ENCODE assay signal across 35 cellular contexts in the genomic region with DNA sequence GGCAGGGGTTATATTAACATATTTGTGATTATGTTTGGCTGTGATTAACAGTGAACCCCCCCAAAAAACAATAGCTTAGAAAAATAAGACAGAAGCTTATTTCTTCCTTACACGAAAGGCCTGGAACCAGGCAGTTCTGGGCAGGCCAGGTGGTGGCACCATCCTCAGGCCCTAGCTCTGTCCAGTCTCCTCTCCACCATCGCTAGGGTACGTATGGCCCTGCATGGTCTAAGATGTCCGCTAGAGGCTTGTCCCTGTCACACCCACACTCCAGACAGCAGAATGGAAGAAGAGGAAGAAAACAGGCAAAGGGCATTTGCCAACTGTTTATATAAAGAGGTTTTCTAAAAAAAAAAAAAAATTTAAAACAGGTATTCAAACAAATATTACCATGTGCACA. TPM values are rescaled to one million over a fixed set of nuclear protein-coding genes. Genes with fewer than 3 reads are reported as not detected.
DNase-seq lines count a peak whose midpoint lies in the region; ATAC-seq and TF ChIP-seq lines count a peak whose summit lies in the region.
"Had no signal": no experiment of that assay in that cellular context is flagged by ENCODE, and none has a peak within 500 bp of the region (broad histone marks: within the 10 kb centered on the region; RNA-seq: fewer than 3 reads in every experiment).

No MANE protein-coding gene starts in this region.

- no peak overlapping the region for H3K27ac ChIP-seq in mesendoderm (ENCODE audit: low read depth, low read length)
- H3K27ac ChIP-seq: BLaER1, foreskin keratinocyte, lower lobe of right lung, SJSA1, suprapubic skin had no signal

- TF ChIP-seq CTCF in GM12873 (IDR thresholded peaks at IDR 0.05; ENCODE audit: insufficient read depth, low read depth, low read length, missing control alignments) (peak; percentile 9), WTC11 (IDR thresholded peaks at IDR 0.05) (no peak)

- H3K4me2 ChIP-seq in mesendoderm (ENCODE audit: low read length): no peak overlapping the region
- H3K4me2 ChIP-seq: BLaER1 had no signal

- H4K5ac ChIP-seq in mesendoderm (ENCODE audit: low read length): no peak overlapping the region

- no peak overlapping the region for H3K4me3 ChIP-seq in mesendoderm (ENCODE audit: low read length)
- H3K4me3 ChIP-seq: BLaER1, esophagus squamous epithelium, lower lobe of right lung, SJSA1, skin epidermis, suprapubic skin, upper lobe of left lung had no signal

- no peak overlapping the region for H3K23ac ChIP-seq in mesendoderm (ENCODE audit: low read length)

- ATAC-seq in WTC11 (peak; percentile 85), GM21367 (IDR thresholded peaks at IDR 0.05; ENCODE audit: unreplicated experiment) (no peak)
- ATAC-seq: activated CD4-positive, CD25-positive, alpha-beta regulatory T cell treated with anti-CD3 and anti-CD28 coated beads, Interleukin-2, amount 50 U/mL, for 24 hours; foreskin keratinocyte; natural killer cell; T-cell had no signal

- H3K4me1 ChIP-seq in mesendoderm (ENCODE audit: control insufficient read depth, low read depth, low read length): no peaks in the 10 kb centered on the region
- H3K4me1 ChIP-seq: esophagus squamous epithelium, foreskin keratinocyte, lower lobe of right lung, suprapubic skin had no signal

- no peak overlapping the region for H4K8ac ChIP-seq in mesendoderm (ENCODE audit: low read depth, low read length)

- H3K4me1 Mint-ChIP-seq in WTC11: peaks cover 15% of the 10 kb centered on the region
- H3K4me1 Mint-ChIP-seq: natural killer cell had no signal

- H3K36me3 ChIP-seq in mesendoderm (ENCODE audit: control insufficient read depth, insufficient read depth, low read length): no peaks in the 10 kb centered on the region
- H3K36me3 ChIP-seq: BLaER1, lower lobe of right lung, SJSA1, suprapubic skin, upper lobe of left lung had no signal

- no peaks in the 10 kb centered on the region for H3K79me2 ChIP-seq in mesendoderm (ENCODE audit: control insufficient read depth, insufficient read depth, low read length)

- no peak overlapping the region for H2BK120ac ChIP-seq in mesendoderm (ENCODE audit: low read depth, low read length)

- no peak overlapping the region for H3K27ac Mint-ChIP-seq in WTC11
- H3K27ac Mint-ChIP-seq: activated CD4-positive, alpha-beta memory T cell treated with anti-CD3 and anti-CD28 coated beads for 36 hours; activated naive CD4-positive, alpha-beta T cell treated with anti-CD3 and anti-CD28 coated beads for 36 hours; activated T-helper 1 cell treated with anti-CD3 and anti-CD28 coated beads, Interleukin-12 subunit alpha, Interleukin-12 subunit beta, Interleukin-2, Interleukin-4 antibody, amounts not matched to agents 30 ng/mL and 10 ng/mL and 1 ng/mL, durations not matched to agents 14 hours and 24 hours and 36 hours; natural killer cell; T-cell had no signal

- no peak overlapping the region for H2AK5ac ChIP-seq in mesendoderm (ENCODE audit: low read length)

- no peaks in the 10 kb centered on the region for H3K36me3 Mint-ChIP-seq in WTC11
- H3K36me3 Mint-ChIP-seq: activated CD4-positive, alpha-beta memory T cell treated with anti-CD3 and anti-CD28 coated beads for 36 hours; natural killer cell; T-cell had no signal

- no peaks in the 10 kb centered on the region for H3K9me3 Mint-ChIP-seq in WTC11
- H3K9me3 Mint-ChIP-seq: activated CD4-positive, alpha-beta memory T cell treated with anti-CD3 and anti-CD28 coated beads for 36 hours; activated naive CD4-positive, alpha-beta T cell treated with anti-CD3 and anti-CD28 coated beads for 36 hours; activated T-helper 1 cell treated with anti-CD3 and anti-CD28 coated beads, Interleukin-12 subunit alpha, Interleukin-12 subunit beta, Interleukin-2, Interleukin-4 antibody, amounts not matched to agents 30 ng/mL and 10 ng/mL and 1 ng/mL, durations not matched to agents 14 hours and 24 hours and 36 hours; natural killer cell; T-cell had no signal

- no peaks in the 10 kb centered on the region for H3K27me3 ChIP-seq in mesendoderm (ENCODE audit: insufficient read depth, low read length, poor library complexity)
- H3K27me3 ChIP-seq: BLaER1, esophagus squamous epithelium, SJSA1, suprapubic skin, upper lobe of left lung had no signal

- H2BK5ac ChIP-seq in mesendoderm (ENCODE audit: low read length): no peak overlapping the region

- no peak overlapping the region for H3K56ac ChIP-seq in mesendoderm (ENCODE audit: low read length)

- no peak overlapping the region for H3K9ac ChIP-seq in mesendoderm (ENCODE audit: low read length)
- H3K9ac ChIP-seq: BLaER1 had no signal

- no CpG with 5 or more reads among the region's 4 CpGs for WGBS in mesendoderm (ENCODE audit: extremely low coverage, insufficient coverage, low lambda C conversion rate)

- H3K27me3 Mint-ChIP-seq in WTC11 (ENCODE audit: low read depth): no peaks in the 10 kb centered on the region; the same call in 1 of the 2 replicates

- H2BK15ac ChIP-seq in mesendoderm (replicated peaks; ENCODE audit: low read depth): no peak overlapping the region

- no peaks in the 10 kb centered on the region for H3K79me1 ChIP-seq in mesendoderm (ENCODE audit: low read length)

- CTCF ChIA-PET in WTC11 (lab: Charles Lee): interaction anchor here (0.6 to 1.4 kb wide), 12 partner anchors 13 to 1412 kb away, joined by 3 to 14 read pairs (median 3); no protein-coding TSS in a partner anchor

- H3K4me3 Mint-ChIP-seq in WTC11: no peak overlapping the region
- H3K4me3 Mint-ChIP-seq: activated CD4-positive, alpha-beta memory T cell treated with anti-CD3 and anti-CD28 coated beads for 36 hours; activated naive CD4-positive, alpha-beta T cell treated with anti-CD3 and anti-CD28 coated beads for 36 hours; activated T-helper 1 cell treated with anti-CD3 and anti-CD28 coated beads, Interleukin-12 subunit alpha, Interleukin-12 subunit beta, Interleukin-2, Interleukin-4 antibody, amounts not matched to agents 30 ng/mL and 10 ng/mL and 1 ng/mL, durations not matched to agents 14 hours and 24 hours and 36 hours; natural killer cell; T-cell had no signal

- POLR2A ChIA-PET in WTC11 (lab: Charles Lee): no interaction called here

- H3K4ac ChIP-seq in mesendoderm (ENCODE audit: low read depth, low read length): no peak overlapping the region

- peak; percentile 36 for DNase-seq in NCI-H460 (ENCODE audit: extremely low read depth, low read depth)
- peak; percentile 25 for DNase-seq in WTC11 (ENCODE audit: low spot score)
- DNase-seq in mesendoderm: peak; percentile 38
- no peak for DNase-seq in NCI-H510A (lab: John Stamatoyannopoulos, UW)
- no peak for DNase-seq in islet precursor cell
- DNase-seq in NCI-H2196 treated with DMSO at 0.1 percent for 48 hours (lab: John Stamatoyannopoulos, UW; ENCODE audit: unreplicated experiment): no peak
- DNase-seq: activated CD4-positive, alpha-beta memory T cell treated with anti-CD3 and anti-CD28 coated beads for 36 hours; activated CD8-positive, alpha-beta memory T cell treated with anti-CD3 and anti-CD28 coated beads, Interleukin-2, amount 50 U/mL, for 4 hours; activated naive CD4-positive, alpha-beta T cell treated with anti-CD3 and anti-CD28 coated beads for 36 hours; central memory CD4-positive, alpha-beta T cell; COR-L47; esophagus squamous epithelium; foreskin keratinocyte; kidney glomerular epithelial cell; lower lobe of right lung; natural killer cell; NCI-H1694; NCI-H524; NK-92 treated with Interleukin-12 subunit alpha and Interleukin-12 subunit beta, amount 100 ng/mL, for 24 hours; stimulated activated naive CD4-positive, alpha-beta T cell treated with Interleukin-2 at 50 U/mL for 16 hours; T-cell; upper lobe of left lung had no signal

- H3K18ac ChIP-seq in mesendoderm (ENCODE audit: low read length): no peak overlapping the region

TF ChIP-seq in WTC11, 78 proteins besides CTCF, POLR2A, EP300 and RAD21:
- TF ChIP-seq, protein P1, sequence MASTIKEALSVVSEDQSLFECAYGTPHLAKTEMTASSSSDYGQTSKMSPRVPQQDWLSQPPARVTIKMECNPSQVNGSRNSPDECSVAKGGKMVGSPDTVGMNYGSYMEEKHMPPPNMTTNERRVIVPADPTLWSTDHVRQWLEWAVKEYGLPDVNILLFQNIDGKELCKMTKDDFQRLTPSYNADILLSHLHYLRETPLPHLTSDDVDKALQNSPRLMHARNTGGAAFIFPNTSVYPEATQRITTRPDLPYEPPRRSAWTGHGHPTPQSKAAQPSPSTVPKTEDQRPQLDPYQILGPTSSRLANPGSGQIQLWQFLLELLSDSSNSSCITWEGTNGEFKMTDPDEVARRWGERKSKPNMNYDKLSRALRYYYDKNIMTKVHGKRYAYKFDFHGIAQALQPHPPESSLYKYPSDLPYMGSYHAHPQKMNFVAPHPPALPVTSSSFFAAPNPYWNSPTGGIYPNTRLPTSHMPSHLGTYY (CRISPR knock-in tag; IDR thresholded peaks at IDR 0.05): no peak
- TF ChIP-seq RELA (CRISPR knock-in tag; IDR thresholded peaks at IDR 0.05; ENCODE audit: borderline replicate concordance): no peak
- no peak for TF ChIP-seq MXD4 (CRISPR knock-in tag; IDR thresholded peaks at IDR 0.05; ENCODE audit: borderline replicate concordance)
- TF ChIP-seq SMAD3 (CRISPR knock-in tag; IDR thresholded peaks at IDR 0.05; ENCODE audit: borderline replicate concordance): no peak
- no peak for TF ChIP-seq SOX15 (CRISPR knock-in tag; IDR thresholded peaks at IDR 0.05)
TF ChIP-seq in WTC11: peak in this region for 0.

RNA-seq across cellular contexts. Expression of a gene that starts 6.6 kb away (rescaled TPM):
- 0.10 and 0.20 TPM in 2 replicates for total RNA-seq in NCI-H460 (2014; rRNA removed; shearing (Covaris generic))
- 0.46 TPM in 1 of 2 replicates, not detected in the other for polyA plus RNA-seq in NCI-H460 (2014; cell fraction: nucleus; rRNA removed)
- 0.07 to 0.11 TPM in 2 of 3 replicates, not detected in the other for total RNA-seq in WTC11 (2021)
- 0.04 TPM for polyA plus RNA-seq in mesendoderm (2013, experiment 1 of 2)
- polyA plus RNA-seq in mesendoderm (2013, experiment 2 of 2): 0.06 TPM
- total RNA-seq: activated CD4-positive, alpha-beta memory T cell treated with anti-CD3 and anti-CD28 coated beads for 36 hours; activated naive CD4-positive, alpha-beta T cell treated with anti-CD3 and anti-CD28 coated beads for 36 hours; activated T-helper 1 cell treated with anti-CD3 and anti-CD28 coated beads, Interleukin-12 subunit alpha, Interleukin-12 subunit beta, Interleukin-2, Interleukin-4 antibody, amounts not matched to agents 30 ng/mL and 10 ng/mL and 1 ng/mL, durations not matched to agents 14 hours and 24 hours and 36 hours; foreskin keratinocyte; G401; LHCN-M2; natural killer cell; osteocyte; renal cortical epithelial cell; T-cell had no signal
- polyA plus RNA-seq: AG04450, foreskin keratinocyte had no signal

Comparison
In these comparisons a context has a peak if more than half of its experiments do, and no peak if none do; other contexts are left out.
1. DNase-seq: peak in NCI-H460 (single experiment), WTC11 (single experiment) and mesendoderm (single experiment); none in NCI-H510A (single experiment), islet precursor cell (single experiment) and NCI-H2196 treated with DMSO at 0.1 percent for 48 hours (single experiment).